ENCODE assay signal across 21 cellular contexts in genomic region chr18:54173250-54173649, GRCh38. TPM values are rescaled to one million over a fixed set of nuclear protein-coding genes. Genes with fewer than 3 reads are reported as not detected.
DNase-seq lines count a peak whose midpoint lies in the region; ATAC-seq and TF ChIP-seq lines count a peak whose summit lies in the region.
"Had no signal": no experiment of that assay in that cellular context is flagged by ENCODE, and none has a peak within 500 bp of the region (broad histone marks: within the 10 kb centered on the region; RNA-seq: fewer than 3 reads in every experiment).

No MANE protein-coding gene starts in this region.

- peak overlapping the region; percentile 88 for H3K27ac Mint-ChIP-seq in activated T-cell treated with anti-CD3 and anti-CD28 coated beads, Interleukin-2, amount 50 U/mL, for 72 hours
- peak overlapping the region in 2 of 3 donors; percentile 62 to 70 for H3K27ac Mint-ChIP-seq in CD4-positive, CD25-positive, alpha-beta regulatory T cell
- H3K27ac Mint-ChIP-seq in Caco-2 (ENCODE audit: unreplicated experiment) = no peak overlapping the region
- H3K27ac Mint-ChIP-seq: activated B cell treated with CpG ODN at 0.5 μM for 24 hours, neural progenitor cell had no signal

- peaks cover 18% of the 10 kb centered on the region for H3K36me3 ChIP-seq in CD4-positive, CD25-positive, alpha-beta regulatory T cell (ENCODE audit: control insufficient read depth, insufficient read depth, low read length)
- 0 out of 2 replicates have a peak, but pooled peaks cover 3% of the 10 kb centered on the region for H3K36me3 ChIP-seq in MM.1S (replicated peaks; ENCODE audit: insufficient read depth, low read length)
- no peaks in the 10 kb centered on the region for H3K36me3 ChIP-seq in Caco-2 (ENCODE audit: control insufficient read depth, insufficient read depth, low read length)
- H3K36me3 ChIP-seq: left ventricle myocardium inferior, neural progenitor cell, thoracic aorta had no signal

- CTCF ChIA-PET in Caco-2 (lab: Charles Lee) = no interaction called here

- H3K36me3 Mint-ChIP-seq in activated T-cell treated with anti-CD3 and anti-CD28 coated beads, Interleukin-2, amount 50 U/mL, for 72 hours (ENCODE audit: insufficient read depth in 2 of 2) = peaks cover 2 to 15% of the 10 kb centered on the region in 2 donors
- peaks cover 11% of the 10 kb centered on the region for H3K36me3 Mint-ChIP-seq in CD4-positive, CD25-positive, alpha-beta regulatory T cell
- no peaks in the 10 kb centered on the region for H3K36me3 Mint-ChIP-seq in Caco-2 (ENCODE audit: insufficient read depth, unreplicated experiment)
- H3K36me3 Mint-ChIP-seq: neural progenitor cell had no signal

- peak overlapping the region; percentile 26; the same call in 1 of the 2 replicates for H3K9ac ChIP-seq in MM.1S (ENCODE audit: low read length)
- H3K9ac ChIP-seq: neural progenitor cell, SK-N-SH had no signal

- H3F3A ChIP-seq in MM.1S (ENCODE audit: insufficient read depth, low read length) = peaks cover 17% of the 10 kb centered on the region

- DNase-seq in activated T-cell treated with anti-CD3 and anti-CD28 coated beads, Interleukin-2, amount 50 U/mL, for 72 hours = no peak
- DNase-seq in activated T-cell treated with anti-CD3 and anti-CD28 coated beads for 4 hours = no peak
- DNase-seq in CD4-positive, CD25-positive, alpha-beta regulatory T cell = no peak
- no peak for DNase-seq in MM.1S
- DNase-seq in dorsolateral prefrontal cortex = peak in 2 of 10 donors; percentile 24 to 32
- DNase-seq in EL = no peak
- DNase-seq in Caco-2 = no peak
- no peak for DNase-seq in HT-29 (ENCODE audit: low spot score)
- DNase-seq: ACHN; activated B cell treated with CpG ODN at 0.5 μM for 24 hours; activated effector memory CD4-positive, alpha-beta T cell treated with anti-CD3 and anti-CD28 coated beads, Interleukin-2, amount 50 U/mL, for 16 hours; aorta; HCEC 1CT; left ventricle myocardium inferior; NCI-H2171; NCI-H524; SK-N-SH had no signal

- no peaks in the 10 kb centered on the region for H3K9me3 ChIP-seq in CD4-positive, CD25-positive, alpha-beta regulatory T cell (ENCODE audit: control insufficient read depth in 2 of 2, low read length in 2 of 2)
- H3K9me3 ChIP-seq in MM.1S (replicated peaks; ENCODE audit: insufficient read depth, low read length) (no peaks in the 10 kb centered on the region), Caco-2 (no peaks in the 10 kb centered on the region)
- H3K9me3 ChIP-seq: left ventricle myocardium inferior, SK-N-SH, thoracic aorta had no signal

- H3K9me2 ChIP-seq in MM.1S (replicated peaks; ENCODE audit: insufficient read depth, low read length) = no peaks in the 10 kb centered on the region
- H3K9me2 ChIP-seq: SK-N-SH had no signal

- H3K4me1 ChIP-seq in CD4-positive, CD25-positive, alpha-beta regulatory T cell (ENCODE audit: control insufficient read depth, insufficient read depth, low read length, poor library complexity, severe bottlenecking) = no peaks in the 10 kb centered on the region
- H3K4me1 ChIP-seq in MM.1S (ENCODE audit: low read length) (peaks cover 47% of the 10 kb centered on the region), Caco-2 (no peaks in the 10 kb centered on the region)
- H3K4me1 ChIP-seq: neural progenitor cell had no signal

- no peaks in the 10 kb centered on the region for H4K20me1 ChIP-seq in MM.1S (ENCODE audit: insufficient read depth, low read length)

- H3K9me3 Mint-ChIP-seq in activated T-cell treated with anti-CD3 and anti-CD28 coated beads, Interleukin-2, amount 50 U/mL, for 72 hours = no peaks in the 10 kb centered on the region
- no peaks in the 10 kb centered on the region for H3K9me3 Mint-ChIP-seq in CD4-positive, CD25-positive, alpha-beta regulatory T cell
- no peaks in the 10 kb centered on the region for H3K9me3 Mint-ChIP-seq in Caco-2 (ENCODE audit: unreplicated experiment)
- H3K9me3 Mint-ChIP-seq: activated B cell treated with CpG ODN at 0.5 μM for 24 hours; central memory CD8-positive, alpha-beta T cell; immature natural killer cell; neural progenitor cell had no signal

- H2AFZ ChIP-seq in MM.1S (ENCODE audit: low read length) = no peak overlapping the region
- H2AFZ ChIP-seq: neural progenitor cell had no signal

- intact Hi-C loops in dorsolateral prefrontal cortex (cut with DNase I) = no loop called here
- intact Hi-C loops in Caco-2 (cut with micrococcal nuclease; ENCODE audit: unreplicated experiment) = loop anchor here (10.0 kb wide), 1 partner anchor 102 kb away; no protein-coding TSS in a partner anchor

- H3K4me3 Mint-ChIP-seq in activated T-cell treated with anti-CD3 and anti-CD28 coated beads, Interleukin-2, amount 50 U/mL, for 72 hours = peak overlapping the region; percentile 33 to 69
- no peak overlapping the region for H3K4me3 Mint-ChIP-seq in CD4-positive, CD25-positive, alpha-beta regulatory T cell
- no peak overlapping the region for H3K4me3 Mint-ChIP-seq in Caco-2 (ENCODE audit: unreplicated experiment)
- H3K4me3 Mint-ChIP-seq: activated B cell treated with CpG ODN at 0.5 μM for 24 hours; central memory CD8-positive, alpha-beta T cell; neural progenitor cell had no signal

- POLR2A ChIA-PET in Caco-2 (lab: Charles Lee) = no interaction called here

- ATAC-seq in activated T-cell treated with anti-CD3 and anti-CD28 coated beads, Interleukin-2, amount 50 U/mL, for 72 hours (replicated peaks in 1 of 2) = no peak
- ATAC-seq in CD4-positive, CD25-positive, alpha-beta regulatory T cell (ENCODE audit: low read depth in 2 of 2) = no peak

- H3K27ac ChIP-seq in CD4-positive, CD25-positive, alpha-beta regulatory T cell (ENCODE audit: insufficient read depth, low read length, poor library complexity, severe bottlenecking) = no peak overlapping the region
- H3K27ac ChIP-seq in MM.1S (ENCODE audit: low read length) (peak overlapping the region; percentile 75; the same call in 1 of the 2 replicates), dorsolateral prefrontal cortex (peak overlapping the region in 55 of 59 donors; percentile 1 to 81 (median 59))
- H3K27ac ChIP-seq: left ventricle myocardium inferior, neural progenitor cell, thoracic aorta had no signal

- no peak overlapping the region for H3K4me3 ChIP-seq in CD4-positive, CD25-positive, alpha-beta regulatory T cell (ENCODE audit: low read depth, low read length)
- H3K4me3 ChIP-seq in MM.1S (ENCODE audit: low read length) = no peak overlapping the region
- no peak overlapping the region for H3K4me3 ChIP-seq in dorsolateral prefrontal cortex
- H3K4me3 ChIP-seq in Caco-2 (ENCODE audit: low read depth, low read length) = no peak overlapping the region
- H3K4me3 ChIP-seq: left ventricle myocardium inferior, neural progenitor cell, thoracic aorta had no signal

- no TSS peak for BruUV-seq in Caco-2 (replicated peaks; lab: Mats Ljungman, UMichigan)

- H3K4me2 ChIP-seq in MM.1S (ENCODE audit: low read depth, low read length) = peak overlapping the region; percentile 70
- H3K4me2 ChIP-seq: neural progenitor cell, SK-N-SH had no signal

- peaks cover 89% of the 10 kb centered on the region for H3K79me2 ChIP-seq in MM.1S (ENCODE audit: low read length)

- no peaks in the 10 kb centered on the region for H3K27me3 ChIP-seq in CD4-positive, CD25-positive, alpha-beta regulatory T cell (ENCODE audit: control insufficient read depth, insufficient read depth, low read length)
- H3K27me3 ChIP-seq in MM.1S (replicated peaks; ENCODE audit: insufficient read depth, low read length) = no peaks in the 10 kb centered on the region
- H3K27me3 ChIP-seq in dorsolateral prefrontal cortex = no peaks in the 10 kb centered on the region
- no peaks in the 10 kb centered on the region for H3K27me3 ChIP-seq in Caco-2 (replicated peaks; ENCODE audit: control insufficient read depth, insufficient read depth, low read length)
- H3K27me3 ChIP-seq: neural progenitor cell had no signal

- peaks cover 43% of the 10 kb centered on the region for H3K4me1 Mint-ChIP-seq in activated T-cell treated with anti-CD3 and anti-CD28 coated beads, Interleukin-2, amount 50 U/mL, for 72 hours (ENCODE audit: low read depth)
- peaks cover 35 to 58% (median 42%) of the 10 kb centered on the region in 4 donors for H3K4me1 Mint-ChIP-seq in CD4-positive, CD25-positive, alpha-beta regulatory T cell
- peaks cover 8% of the 10 kb centered on the region for H3K4me1 Mint-ChIP-seq in Caco-2 (ENCODE audit: low read depth, unreplicated experiment)

- H3K27me3 Mint-ChIP-seq in activated T-cell treated with anti-CD3 and anti-CD28 coated beads, Interleukin-2, amount 50 U/mL, for 72 hours (ENCODE audit: low read depth) = no peaks in the 10 kb centered on the region
- no peaks in the 10 kb centered on the region for H3K27me3 Mint-ChIP-seq in CD4-positive, CD25-positive, alpha-beta regulatory T cell
- H3K27me3 Mint-ChIP-seq in Caco-2 (ENCODE audit: insufficient read depth, unreplicated experiment) = no peaks in the 10 kb centered on the region
- H3K27me3 Mint-ChIP-seq: activated B cell treated with CpG ODN at 0.5 μM for 24 hours; central memory CD8-positive, alpha-beta T cell had no signal

- TF ChIP-seq CTCF in MM.1S (IDR thresholded peaks at IDR 0.05; ENCODE audit: low read length) (no peak), dorsolateral prefrontal cortex (IDR thresholded peaks at IDR 0.05 in 54 of 56, conservative IDR thresholded peaks at IDR 0.05 in 2 of 56; ENCODE audit: low read depth in 1 of 56, partially characterized antibody in 56 of 56) (no peak), Caco-2 (IDR thresholded peaks at IDR 0.05; ENCODE audit: insufficient read depth in 1 of 2, low read depth in 1 of 2, low read length in 1 of 2, severe bottlenecking in 1 of 2, unreplicated experiment in 1 of 2) (no peak)

RNA-seq across cellular contexts. Expression of gene MBD2, which starts 51.2 kb away (rescaled TPM):
- 100 to 1,000 TPM; 206 to 207 TPM for total RNA-seq in activated T-cell treated with anti-CD3 and anti-CD28 coated beads, Interleukin-2, amount 50 U/mL, for 72 hours
- total RNA-seq in CD4-positive, CD25-positive, alpha-beta regulatory T cell = 132 TPM
- polyA plus RNA-seq in CD4-positive, CD25-positive, alpha-beta regulatory T cell = 10 to 100 TPM in 3 of 4 donors, 1 to 10 TPM in 1; 8.4 to 26.8 (median 18.5) TPM
- total RNA-seq in dorsolateral prefrontal cortex = 10 to 100 TPM; 22.9 to 55.8 (median 36.4) TPM
- total RNA-seq in Caco-2 (2022) = 19.9 and 23.2 TPM in 2 replicates
- 11.6 and 14.4 TPM in 2 replicates for total RNA-seq in HT-29 (2014; rRNA removed; shearing (Covaris generic))

Comparison
In these comparisons a context has a peak if more than half of its experiments do, and no peak if none do; other contexts are left out.
1. H3K4me3 Mint-ChIP-seq: peak in activated T-cell treated with anti-CD3 and anti-CD28 coated beads, Interleukin-2, amount 50 U/mL, for 72 hours (2 of 2); none in CD4-positive, CD25-positive, alpha-beta regulatory T cell (0 of 4) and Caco-2 (single experiment).